ENCODE assay signal across 8 cellular contexts in the genomic region with DNA sequence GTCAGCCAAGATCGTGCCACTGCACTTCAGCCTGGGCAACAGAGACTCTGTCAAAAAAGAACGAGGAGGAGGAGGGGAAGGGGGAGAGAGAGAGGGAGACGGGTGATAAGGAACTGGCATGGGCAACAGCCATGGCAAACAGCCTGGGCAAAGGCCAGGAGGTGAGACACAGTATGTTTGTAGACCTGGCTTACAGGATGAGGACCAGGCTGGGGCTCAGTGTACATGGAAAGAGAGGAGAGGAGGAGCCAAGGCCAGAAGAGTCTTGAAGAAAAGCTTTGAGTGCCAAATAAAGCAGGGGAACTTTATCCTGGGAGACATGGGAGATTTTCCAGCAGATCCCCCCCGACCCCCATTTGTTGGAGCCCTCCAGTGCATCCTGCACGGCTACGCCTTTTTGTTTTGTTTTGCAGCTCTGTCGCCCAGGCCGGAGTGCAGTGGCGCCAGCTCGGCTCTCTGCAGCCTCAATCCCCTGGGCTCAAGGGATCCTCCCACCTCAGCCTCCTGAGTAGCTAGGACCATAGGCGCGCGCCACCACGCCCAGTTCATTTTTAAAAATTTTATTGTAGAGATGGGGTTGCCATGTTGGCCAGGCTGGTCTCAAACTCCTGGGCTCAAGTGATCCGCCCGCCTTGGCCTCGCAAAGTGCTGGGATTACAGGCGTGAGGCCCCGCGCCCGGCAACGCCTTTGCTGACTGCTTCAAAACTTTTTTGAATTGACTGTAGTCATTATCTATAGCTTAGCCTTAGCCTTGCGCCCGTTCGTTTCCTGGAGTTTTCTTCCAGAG. TPM values are rescaled to one million over a fixed set of nuclear protein-coding genes. Genes with fewer than 3 reads are reported as not detected.
A peak's percentile ranks its signal among the peaks of the same experiment; 100 is the strongest.
DNase-seq lines count a peak whose midpoint lies in the region; ATAC-seq, FAIRE-seq and TF ChIP-seq lines count a peak whose summit lies in the region.

No MANE protein-coding gene starts in this region.

- H3K4me1 ChIP-seq in BLaER1 treated with 17β-estradiol and CSF1 and Interleukin-3, amounts not matched to agents 10 nM and 100 nM, result peaks cover 33 to 42% (median 37%) of the 10 kb centered on the region in 10 experiments
- H3K4me1 ChIP-seq in HUES64 (ENCODE audit: insufficient read depth, low read length), result peaks cover 27% of the 10 kb centered on the region
- peaks cover 47% of the 10 kb centered on the region for H3K4me1 ChIP-seq in HepG2 (ENCODE audit: insufficient read depth, low read length)
- H3K4me1 ChIP-seq in thymus (ENCODE audit: control insufficient read depth, insufficient read depth, low read length), result peaks cover 28% of the 10 kb centered on the region

- peaks cover 32 to 36% (median 34%) of the 10 kb centered on the region in 11 experiments for H4K20me1 ChIP-seq in BLaER1 treated with 17β-estradiol and CSF1 and Interleukin-3, amounts not matched to agents 10 nM and 100 nM
- H4K20me1 ChIP-seq in HepG2 (ENCODE audit: insufficient read depth, low read length), result peaks cover 29% of the 10 kb centered on the region

- TF ChIP-seq EP300 in HepG2 (IDR thresholded peaks at IDR 0.05; ENCODE audit: low read depth in 2 of 2, low read length in 2 of 2) (no peak), HepG2 (CRISPR knock-in tag; IDR thresholded peaks at IDR 0.05; ENCODE audit: borderline replicate concordance) (no peak)

- intact Hi-C loops in HepG2 (cut with micrococcal nuclease; ENCODE audit: unreplicated experiment), result no loop called here

- peak overlapping the region; percentile 71 to 92 (median 82) for H3K4me3 ChIP-seq in BLaER1 treated with 17β-estradiol and CSF1 and Interleukin-3, amounts not matched to agents 10 nM and 100 nM
- H3K4me3 ChIP-seq in HUES64 (ENCODE audit: low read length) (peak overlapping the region; percentile 91), brain microvascular endothelial cell (ENCODE audit: low read depth, low read length) (peak overlapping the region; percentile 87), HepG2 (replicated peaks in 1 of 3; ENCODE audit: insufficient read depth in 1 of 3, low read depth in 2 of 3, low read length in 3 of 3) (peak overlapping the region; percentile 80 to 96 (median 81)), thymus (ENCODE audit: low read length) (peak overlapping the region; percentile 78)

- peak overlapping the region; percentile 81 to 98 (median 91) for H3K4me2 ChIP-seq in BLaER1 treated with 17β-estradiol and CSF1 and Interleukin-3, amounts not matched to agents 10 nM and 100 nM
- peak overlapping the region; percentile 99 for H3K4me2 ChIP-seq in HepG2 (ENCODE audit: low read depth, low read length)

- H3K9ac ChIP-seq in BLaER1 treated with 17β-estradiol and CSF1 and Interleukin-3, amounts not matched to agents 10 nM and 100 nM, result peak overlapping the region; percentile 88 to 97 (median 93)
- H3K9ac ChIP-seq in HUES64 (ENCODE audit: low read depth, low read length), result peak overlapping the region; percentile 87
- peak overlapping the region; percentile 87 for H3K9ac ChIP-seq in HepG2 (ENCODE audit: insufficient read depth, low read depth, low read length)

- DNase-seq in brain microvascular endothelial cell, result no peak
- no peak for DNase-seq in HepG2 (ENCODE audit: low spot score)
- DNase-seq in GM03348 (ENCODE audit: low spot score), result no peak
- no peak for DNase-seq in NCI-H146 treated with DMSO at 0.1 percent for 48 hours (lab: John Stamatoyannopoulos, UW; ENCODE audit: unreplicated experiment)
- no peak for DNase-seq in MV-4-11 (lab: John Stamatoyannopoulos, UW)

- H3K27ac ChIP-seq in BLaER1 treated with 17β-estradiol and CSF1 and Interleukin-3, amounts not matched to agents 10 nM and 100 nM, result peak overlapping the region; percentile 92 to 98 (median 96)
- H3K27ac ChIP-seq in HUES64 (ENCODE audit: low read depth, low read length) (peak overlapping the region; percentile 98), brain microvascular endothelial cell (peak overlapping the region; percentile 98), HepG2 (ENCODE audit: extremely low read length, insufficient read depth, low read length) (peak overlapping the region; percentile 96), thymus (ENCODE audit: low read depth) (peak overlapping the region; percentile 96)

- no peak for TF ChIP-seq RAD21 in HepG2 (CRISPR knock-in tag; IDR thresholded peaks at IDR 0.05)

- peak; percentile 1; the same call in 1 of the 3 replicates for ATAC-seq in HepG2

- in situ Hi-C loops in brain microvascular endothelial cell (cut with HindIII; ENCODE audit: low pct_ligation_motif_present, low sequenced_read_pairs), result no loop called here
- in situ Hi-C loops in HepG2 (cut with HindIII; ENCODE audit: extremely low pct_ligation_motif_present, low pct_unique_long_range_greater_than_20kb), result no loop called here

- H3K9me3 ChIP-seq in BLaER1 treated with 17β-estradiol and CSF1 and Interleukin-3, amounts not matched to agents 10 nM and 100 nM (replicated peaks in 1 of 11), result no peaks in the 10 kb centered on the region
- H3K9me3 ChIP-seq in HUES64 (ENCODE audit: insufficient read depth, low read depth, low read length) (no peaks in the 10 kb centered on the region), HepG2 (ENCODE audit: low read length) (no peaks in the 10 kb centered on the region), thymus (ENCODE audit: control insufficient read depth) (peaks cover 2% of the 10 kb centered on the region)

- CTCF ChIA-PET in HepG2 (lab: Yijun Ruan, JAX; ENCODE audit: low intra/inter-chr PET ratio, low total read pairs), result no interaction called here

- BruUV-seq in HepG2 (replicated peaks; lab: Mats Ljungman, UMichigan), result no TSS peak

- TF ChIP-seq CTCF in brain microvascular endothelial cell (IDR thresholded peaks at IDR 0.05; ENCODE audit: low read depth, low read length, missing control alignments) (no peak), HepG2 (CRISPR knock-in tag; IDR thresholded peaks at IDR 0.05) (no peak)

- FAIRE-seq in HepG2 (lab: Jason Lieb, UNC), result peak; percentile 15

- no peaks in the 10 kb centered on the region for H3K27me3 ChIP-seq in BLaER1 treated with 17β-estradiol and CSF1 and Interleukin-3, amounts not matched to agents 10 nM and 100 nM
- H3K27me3 ChIP-seq in HUES64 (ENCODE audit: insufficient read depth, low read length) (no peaks in the 10 kb centered on the region), brain microvascular endothelial cell (replicated peaks) (no peaks in the 10 kb centered on the region), HepG2 (ENCODE audit: control insufficient read depth in 1 of 2, insufficient read depth in 2 of 2, low read length in 2 of 2) (no peaks in the 10 kb centered on the region), thymus (ENCODE audit: control insufficient read depth, insufficient read depth) (no peaks in the 10 kb centered on the region)

- peaks cover under 1 to 18% (median 8%) of the 10 kb centered on the region in 11 experiments; a peak in 15 of 22 replicates for H3K36me3 ChIP-seq in BLaER1 treated with 17β-estradiol and CSF1 and Interleukin-3, amounts not matched to agents 10 nM and 100 nM
- H3K36me3 ChIP-seq in HUES64 (ENCODE audit: insufficient read depth, low read length), result peaks cover 15% of the 10 kb centered on the region
- no peaks in the 10 kb centered on the region for H3K36me3 ChIP-seq in brain microvascular endothelial cell (replicated peaks)
- H3K36me3 ChIP-seq in HepG2 (replicated peaks in 1 of 2; ENCODE audit: control insufficient read depth in 1 of 2, insufficient read depth in 2 of 2, low read length in 2 of 2), result peaks cover 2 to 6% of the 10 kb centered on the region in 2 experiments; a peak in 4 of 5 replicates
- H3K36me3 ChIP-seq in thymus (ENCODE audit: control insufficient read depth, insufficient read depth), result peaks cover 7% of the 10 kb centered on the region

- H3K79me2 ChIP-seq in HepG2 (ENCODE audit: insufficient read depth, low read length), result peaks cover 33% of the 10 kb centered on the region

- 0 out of 4 replicates have a peak, but pooled peaks of 1 of the 2 experiments have one; percentile 25 for TF ChIP-seq POLR2A in HepG2 (IDR thresholded peaks at IDR 0.05; ENCODE audit: insufficient read depth in 1 of 2, low read depth in 2 of 2, low read length in 2 of 2)

- WGBS in HUES64, result 41% methylated on average over 25 of the region's 25 CpGs
- 19% methylated on average over 22 of the region's 25 CpGs for WGBS in HepG2 (ENCODE audit: low lambda C conversion rate)
- 33% methylated on average over 25 of the region's 25 CpGs for WGBS in thymus

- no peak overlapping the region for H2AFZ ChIP-seq in HepG2 (ENCODE audit: low read length)

- POLR2A ChIA-PET in HepG2 (lab: Yijun Ruan, JAX), result interaction anchor here (1.0 to 2.6 kb wide), 15 partner anchors 9 to 676 kb away, joined by 3 to 29 read pairs (median 4); partner anchors contain the start of genes LLGL1, PRPSAP2 and SHMT1

RNA-seq across cellular contexts. Expression of gene ALKBH5, which starts 1.2 kb away (rescaled TPM):
- polyA plus RNA-seq in HUES64 (2013, experiment 1 of 2), result 39.6 TPM
- polyA plus RNA-seq in HUES64 (2013, experiment 2 of 2), result 41.3 TPM
- total RNA-seq in HepG2 (2016; rRNA removed; fragmentation: Illumina TruSeq; extraction: Trizol), result 68.9 and 77.9 TPM in 2 replicates
- 33.0 and 40.4 TPM in 2 replicates for total RNA-seq in HepG2 (2016; cell fraction: cytosol; rRNA removed; fragmentation: Illumina TruSeq; extraction: Trizol; ENCODE audit: low read depth)
- total RNA-seq in HepG2 (2016; cell fraction: insoluble cytoplasmic fraction; rRNA removed; fragmentation: Illumina TruSeq; extraction: Trizol), result 67.3 and 68.1 TPM in 2 replicates
- total RNA-seq in HepG2 (2016; cell fraction: membrane; rRNA removed; fragmentation: Illumina TruSeq; extraction: Trizol), result 116 and 133 TPM in 2 replicates
- total RNA-seq in HepG2 (2016; cell fraction: nucleus; rRNA removed; fragmentation: Illumina TruSeq; extraction: Trizol), result 33.2 and 35.5 TPM in 2 replicates
- polyA plus RNA-seq in HepG2 (2011; rRNA removed) (76.9 and 81.4 TPM in 2 replicates), thymus (48.5 TPM)
- polyA plus RNA-seq in HepG2 (2011; cell fraction: cytosol; rRNA removed), result 86.0 TPM in 2 replicates
- 33.7 and 38.7 TPM in 2 replicates for polyA plus RNA-seq in HepG2 (2011; cell fraction: nucleus; rRNA removed)
- polyA plus RNA-seq in HepG2 (2012), result 40.0 and 40.1 TPM in 2 replicates
- 28.2 and 39.0 TPM in 2 replicates for polyA plus RNA-seq in HepG2 (2016; cell fraction: cytosol; fragmentation: Illumina TruSeq; extraction: Trizol; ENCODE audit: low read depth)
- 72.9 and 78.4 TPM in 2 replicates for polyA plus RNA-seq in HepG2 (2016; cell fraction: insoluble cytoplasmic fraction; fragmentation: Illumina TruSeq; extraction: Trizol; ENCODE audit: low read depth)
- 87.0 and 103 TPM in 2 replicates for polyA plus RNA-seq in HepG2 (2016; cell fraction: membrane; fragmentation: Illumina TruSeq; extraction: Trizol; ENCODE audit: low read depth)
- polyA plus RNA-seq in HepG2 (2016; cell fraction: nucleus; fragmentation: Illumina TruSeq; extraction: Trizol; ENCODE audit: insufficient read depth, low read depth), result 49.9 and 55.5 TPM in 2 replicates
- 171 and 230 TPM in 2 replicates for polyA minus RNA-seq in HepG2 (2011; rRNA and poly(A)+ RNA removed; ENCODE audit: low replicate concordance)
- polyA minus RNA-seq in HepG2 (2011; cell fraction: cytosol; rRNA and poly(A)+ RNA removed), result 93.0 and 100 TPM in 2 replicates
- 24.7 and 35.2 TPM in 2 replicates for polyA minus RNA-seq in HepG2 (2011; cell fraction: nucleus; rRNA and poly(A)+ RNA removed)

RNA-seq across cellular contexts. Expression of gene LLGL1, which starts 43.1 kb away (rescaled TPM):
- polyA plus RNA-seq in HUES64 (2013, experiment 1 of 2), result 52.6 TPM
- 52.4 TPM for polyA plus RNA-seq in HUES64 (2013, experiment 2 of 2)
- total RNA-seq in HepG2 (2016; rRNA removed; fragmentation: Illumina TruSeq; extraction: Trizol), result 15.3 and 19.7 TPM in 2 replicates
- total RNA-seq in HepG2 (2016; cell fraction: cytosol; rRNA removed; fragmentation: Illumina TruSeq; extraction: Trizol; ENCODE audit: low read depth), result 2.3 and 2.6 TPM in 2 replicates
- 15.3 and 17.1 TPM in 2 replicates for total RNA-seq in HepG2 (2016; cell fraction: insoluble cytoplasmic fraction; rRNA removed; fragmentation: Illumina TruSeq; extraction: Trizol)
- 8.6 and 9.8 TPM in 2 replicates for total RNA-seq in HepG2 (2016; cell fraction: membrane; rRNA removed; fragmentation: Illumina TruSeq; extraction: Trizol)
- total RNA-seq in HepG2 (2016; cell fraction: nucleus; rRNA removed; fragmentation: Illumina TruSeq; extraction: Trizol), result 8.6 and 10.2 TPM in 2 replicates
- 15.0 and 18.8 TPM in 2 replicates for polyA plus RNA-seq in HepG2 (2011; rRNA removed)
- polyA plus RNA-seq in HepG2 (2011; cell fraction: cytosol; rRNA removed), result 10.4 and 17.8 TPM in 2 replicates
- polyA plus RNA-seq in HepG2 (2011; cell fraction: nucleus; rRNA removed), result 32.9 and 37.7 TPM in 2 replicates
- polyA plus RNA-seq in HepG2 (2012), result 7.1 and 9.0 TPM in 2 replicates
- 1.6 and 1.8 TPM in 2 replicates for polyA plus RNA-seq in HepG2 (2016; cell fraction: cytosol; fragmentation: Illumina TruSeq; extraction: Trizol; ENCODE audit: low read depth)
- polyA plus RNA-seq in HepG2 (2016; cell fraction: insoluble cytoplasmic fraction; fragmentation: Illumina TruSeq; extraction: Trizol; ENCODE audit: low read depth), result 13.7 and 17.7 TPM in 2 replicates
- 5.4 and 6.6 TPM in 2 replicates for polyA plus RNA-seq in HepG2 (2016; cell fraction: membrane; fragmentation: Illumina TruSeq; extraction: Trizol; ENCODE audit: low read depth)
- 15.0 and 16.9 TPM in 2 replicates for polyA plus RNA-seq in HepG2 (2016; cell fraction: nucleus; fragmentation: Illumina TruSeq; extraction: Trizol; ENCODE audit: insufficient read depth, low read depth)
- polyA minus RNA-seq in HepG2 (2011; rRNA and poly(A)+ RNA removed; ENCODE audit: low replicate concordance), result 19.0 and 51.1 TPM in 2 replicates
- 11.7 and 14.3 TPM in 2 replicates for polyA minus RNA-seq in HepG2 (2011; cell fraction: cytosol; rRNA and poly(A)+ RNA removed)
- polyA minus RNA-seq in HepG2 (2011; cell fraction: nucleus; rRNA and poly(A)+ RNA removed), result 8.6 and 10.4 TPM in 2 replicates
- 8.3 TPM for polyA plus RNA-seq in thymus
